Comparison of ENCODE assay signal across 8 cellular contexts in the genomic region with DNA sequence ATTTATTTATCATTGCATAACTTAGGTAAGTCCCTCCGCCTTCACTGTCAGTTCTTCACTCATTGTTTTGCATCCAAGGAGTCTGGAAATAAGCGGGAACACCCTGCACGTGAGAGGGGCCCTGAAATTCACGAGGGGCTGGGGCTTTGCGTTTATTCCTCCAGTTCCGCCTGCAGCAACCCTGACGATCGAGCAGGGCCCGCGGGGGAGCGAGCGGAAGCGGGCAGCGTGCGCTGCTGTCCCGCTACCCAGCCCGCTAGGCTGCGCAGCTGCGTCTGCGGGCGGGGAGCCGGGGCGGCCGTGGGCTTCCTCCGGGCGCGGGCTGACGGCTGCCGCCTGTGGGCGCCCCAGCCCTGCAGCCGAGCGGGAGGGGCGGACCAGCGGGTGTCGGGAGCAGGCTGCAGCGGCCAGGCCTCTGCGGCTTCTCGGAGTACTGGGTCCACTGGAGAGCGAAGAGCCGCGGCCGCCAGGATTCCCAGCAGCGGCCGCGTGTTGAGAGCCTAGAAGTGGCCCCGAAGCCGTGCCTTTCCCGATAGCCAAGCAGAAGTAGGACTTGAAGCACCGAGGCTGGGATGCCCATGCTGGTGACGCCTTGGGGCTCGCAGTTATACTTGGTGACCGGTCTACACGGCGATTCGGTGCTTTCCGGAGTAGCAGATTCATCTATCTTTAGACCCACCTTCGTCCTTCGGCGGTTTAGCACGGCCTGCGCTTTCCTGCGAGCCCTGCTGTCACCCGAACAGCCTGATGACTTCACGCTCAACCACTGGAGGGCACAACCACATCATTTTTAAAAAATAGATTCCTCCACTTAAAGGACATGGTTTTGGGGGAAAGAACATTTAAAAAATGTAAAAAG.
DNase-seq lines count a peak whose midpoint lies in the region; ATAC-seq and TF ChIP-seq lines count a peak whose summit lies in the region.

No MANE protein-coding gene starts in this region.

- H3K27me3 ChIP-seq in NT2/D1 (ENCODE audit: insufficient read depth, insufficient read length), result peaks cover 12% of the 10 kb centered on the region
- H3K27me3 ChIP-seq in muscle layer of colon (ENCODE audit: control insufficient read depth in 1 of 2, insufficient read depth in 2 of 2, low read length in 2 of 2), result no peaks in the 10 kb centered on the region

- DNase-seq in CD1c-positive myeloid dendritic cell (ENCODE audit: extremely low spot score), result peak; percentile 65
- peak; percentile 57 for DNase-seq in NT2/D1 (ENCODE audit: low read depth, low spot score)
- DNase-seq in activated T-cell treated with anti-CD3 and anti-CD28 coated beads, Interleukin-2, amount 50 U/mL, for 1 hour, result peak; percentile 66
- DNase-seq in erythroblast (lab: John Stamatoyannopoulos, UW), result peak; percentile 76 to 79
- DNase-seq in stimulated activated CD8-positive, alpha-beta memory T cell treated with anti-CD3 and anti-CD28 coated beads, Interleukin-7, amount 100 ng/mL, for 4 hours (ENCODE audit: low read depth in 2 of 2), result peak; percentile 29 to 47

- H3K36me3 ChIP-seq in NT2/D1 (ENCODE audit: insufficient read depth, insufficient read length, low read length) (no peaks in the 10 kb centered on the region), muscle layer of colon (ENCODE audit: insufficient read depth, low read length) (no peaks in the 10 kb centered on the region)

- H3K4me1 ChIP-seq in NT2/D1 (ENCODE audit: insufficient read depth, insufficient read length) (no peaks in the 10 kb centered on the region), muscle layer of colon (ENCODE audit: insufficient read depth, low read length) (peaks cover 12% of the 10 kb centered on the region)

- H3K27ac ChIP-seq in muscle layer of colon (ENCODE audit: low read depth, low read length), result peak overlapping the region; percentile 69

- TF ChIP-seq POLR2A in erythroblast (IDR thresholded peaks at IDR 0.05; ENCODE audit: low read length), result no peak

- H3K9ac ChIP-seq in NT2/D1 (ENCODE audit: insufficient read length, low read depth) (peak overlapping the region; percentile 72), muscle layer of colon (ENCODE audit: low read length) (peak overlapping the region; percentile 33)

- peak overlapping the region; percentile 37 for H3K4me3 ChIP-seq in NT2/D1 (ENCODE audit: insufficient read length, low read depth)
- peak overlapping the region; percentile 42 to 57 for H3K4me3 ChIP-seq in muscle layer of colon (ENCODE audit: low read depth in 1 of 2, low read length in 2 of 2)

- ATAC-seq in GM19372 (IDR thresholded peaks at IDR 0.05; ENCODE audit: low read depth, unreplicated experiment) (peak; percentile 86), HG03521 (IDR thresholded peaks at IDR 0.05; ENCODE audit: unreplicated experiment) (peak; percentile 83)

- H3K9me3 ChIP-seq in NT2/D1 (ENCODE audit: insufficient read depth, low read length) (peaks cover 21% of the 10 kb centered on the region), muscle layer of colon (ENCODE audit: low read length) (no peaks in the 10 kb centered on the region)

Comparison
In these comparisons a context has a peak if more than half of its experiments do, and no peak if none do; other contexts are left out.
1. Peak in every context shown above with its lines: DNase-seq, ATAC-seq, H3K4me3 ChIP-seq and H3K27ac ChIP-seq.